2 cellular contexts compared by ENCODE assay signal in genomic region chr4:94649381-94650128, GRCh38.
TF ChIP-seq lines count a peak whose summit lies in the region.

No MANE protein-coding gene starts in this region.

TF ChIP-seq in liver, 16 proteins besides CTCF, POLR2A, EP300 and RAD21:
- no peak for TF ChIP-seq GABPA (IDR thresholded peaks at IDR 0.05 in 1 of 2, conservative IDR thresholded peaks at IDR 0.05 in 1 of 2)
- no peak for TF ChIP-seq REST (IDR thresholded peaks at IDR 0.05)
- no peak for TF ChIP-seq ZBTB33 (IDR thresholded peaks at IDR 0.05)
- no peak for TF ChIP-seq YY1 (IDR thresholded peaks at IDR 0.05)

TF ChIP-seq in HepG2, 621 proteins besides CTCF, POLR2A, EP300 and RAD21:
- TF ChIP-seq ZNF792 (CRISPR knock-in tag; IDR thresholded peaks at IDR 0.05): no peak
- no peak for TF ChIP-seq PHF8 (CRISPR knock-in tag; IDR thresholded peaks at IDR 0.05)
- no peak for TF ChIP-seq ZNF121 (CRISPR knock-in tag; IDR thresholded peaks at IDR 0.05)
- no peak for TF ChIP-seq STAG1 (CRISPR knock-in tag; IDR thresholded peaks at IDR 0.05)
- TF ChIP-seq YEATS2 (CRISPR knock-in tag; IDR thresholded peaks at IDR 0.05; ENCODE audit: borderline replicate concordance): no peak
- no peak for TF ChIP-seq ISL2 (CRISPR knock-in tag; IDR thresholded peaks at IDR 0.05)
- no peak for TF ChIP-seq CSRNP1 (CRISPR knock-in tag; IDR thresholded peaks at IDR 0.05)
- no peak for TF ChIP-seq ZNF350 (CRISPR knock-in tag; IDR thresholded peaks at IDR 0.05; ENCODE audit: borderline replicate concordance, low read depth)
- no peak for TF ChIP-seq ZNF75D (CRISPR knock-in tag; IDR thresholded peaks at IDR 0.05; ENCODE audit: borderline replicate concordance)
- no peak for TF ChIP-seq RARG (CRISPR knock-in tag; IDR thresholded peaks at IDR 0.05; ENCODE audit: low read depth)
- TF ChIP-seq RNF219 (CRISPR knock-in tag; IDR thresholded peaks at IDR 0.05): no peak
- no peak for TF ChIP-seq AKNA (CRISPR knock-in tag; IDR thresholded peaks at IDR 0.05; ENCODE audit: borderline replicate concordance)
- no peak for TF ChIP-seq SYNCRIP (IDR thresholded peaks at IDR 0.05; ENCODE audit: insufficient read depth, low read depth, low read length)
- TF ChIP-seq PCBP2 (optimal IDR thresholded peaks at IDR 0.05; ENCODE audit: low read depth, low read length, poor library complexity, severe bottlenecking): no peak
- TF ChIP-seq ZNF446 (CRISPR knock-in tag; IDR thresholded peaks at IDR 0.05): no peak
- TF ChIP-seq ZNF775 (CRISPR knock-in tag; IDR thresholded peaks at IDR 0.05; ENCODE audit: borderline replicate concordance): no peak
- TF ChIP-seq HNF4G (IDR thresholded peaks at IDR 0.05; ENCODE audit: borderline replicate concordance, low read depth, low read length): no peak
- TF ChIP-seq HNF4G (CRISPR knock-in tag; IDR thresholded peaks at IDR 0.05; ENCODE audit: borderline replicate concordance, low read depth): no peak
- no peak for TF ChIP-seq ZNF773 (CRISPR knock-in tag; IDR thresholded peaks at IDR 0.05; ENCODE audit: borderline replicate concordance)
- TF ChIP-seq GABPB1 (CRISPR knock-in tag; IDR thresholded peaks at IDR 0.05): no peak
- TF ChIP-seq KMT2B (CRISPR knock-in tag; IDR thresholded peaks at IDR 0.05): no peak
TF ChIP-seq in HepG2: peak in this region for 0.
